25 cellular contexts compared by ENCODE assay signal in genomic region chr1:57532299-57532698, GRCh38.
"Had no signal": no experiment of that assay in that cellular context is flagged by ENCODE, and none has a peak within 500 bp of the region (broad histone marks: within the 10 kb centered on the region; RNA-seq: fewer than 3 reads in every experiment).

No MANE protein-coding gene starts in this region.

- H3K79me2 ChIP-seq: hepatocyte had no signal

- FAIRE-seq: urothelium cell line had no signal

- H3K27me3 ChIP-seq: hepatocyte, ovary, right atrium auricular region, right lobe of liver, stomach, testis, thyroid gland, upper lobe of right lung had no signal

- H3K27ac ChIP-seq: hepatocyte, left ventricle myocardium inferior, ovary, right atrium auricular region, right lobe of liver, stomach, testis, thyroid gland, upper lobe of right lung had no signal

- H3K27ac Mint-ChIP-seq: naive thymus-derived CD4-positive, alpha-beta T cell; natural killer cell treated with Interleukin-12 subunit alpha and Interleukin-12 subunit beta and Interleukin-15 and Interleukin-18, amount 100 ng/mL, for 72 hours; progenitor cell of endocrine pancreas; stimulated activated memory B cell treated with anti-CD40 and anti-IgM and Interleukin-4, amounts not matched to agents 10 μg/mL and 1 μg/mL and 100 μg/mL, for 72 hours had no signal

- DNase-seq: islet precursor cell; left ventricle myocardium inferior; midbrain; mucosa of descending colon; naive thymus-derived CD4-positive, alpha-beta T cell; ovary; right lobe of liver; stimulated activated CD4-positive, alpha-beta T cell treated with anti-CD3 and anti-CD28 coated beads, Interleukin-1b, Interleukin-23, amount 100 ng/mL, for 48 hours; stimulated activated CD4-positive, alpha-beta T cell treated with anti-CD3 and anti-CD28 coated beads, Interleukin-2, amount 100 ng/mL, for 48 hours; stimulated activated CD4-positive, alpha-beta T cell treated with anti-CD3 and anti-CD28 coated beads, Interleukin-4, amount 100 ng/mL, for 4 hours; stimulated activated CD8-positive, alpha-beta memory T cell treated with anti-CD3 and anti-CD28 coated beads, Interleukin-4, amount 100 ng/mL, for 48 hours; stimulated activated naive CD8-positive, alpha-beta T cell treated with anti-CD3 and anti-CD28 coated beads, Interleukin-15, Interleukin-2, amounts not matched to agents 100 U/mL and 50 U/mL, for 24 hours; stomach; testis; thyroid gland; trophoblast cell; upper lobe of right lung had no signal

- H3K4me1 ChIP-seq: left ventricle myocardium inferior, right atrium auricular region, right lobe of liver, stomach, testis, thyroid gland, upper lobe of right lung had no signal

- H3K4me2 ChIP-seq: hepatocyte, smooth muscle cell had no signal

- H3K4me3 Mint-ChIP-seq: naive thymus-derived CD4-positive, alpha-beta T cell; natural killer cell treated with Interleukin-12 subunit alpha and Interleukin-12 subunit beta and Interleukin-15 and Interleukin-18, amount 100 ng/mL, for 72 hours; stimulated activated memory B cell treated with anti-CD40 and anti-IgM and Interleukin-4, amounts not matched to agents 10 μg/mL and 1 μg/mL and 100 μg/mL, for 72 hours had no signal

- H3K4me1 Mint-ChIP-seq: naive thymus-derived CD4-positive, alpha-beta T cell; stimulated activated memory B cell treated with anti-CD40 and anti-IgM and Interleukin-4, amounts not matched to agents 10 μg/mL and 1 μg/mL and 100 μg/mL, for 72 hours had no signal

- H3K36me3 Mint-ChIP-seq: naive thymus-derived CD4-positive, alpha-beta T cell; stimulated activated memory B cell treated with anti-CD40 and anti-IgM and Interleukin-4, amounts not matched to agents 10 μg/mL and 1 μg/mL and 100 μg/mL, for 72 hours had no signal

- H3K4me3 ChIP-seq: hepatocyte, left ventricle myocardium inferior, lung, mucosa of descending colon, ovary, right atrium auricular region, right lobe of liver, smooth muscle cell, stomach, testis, thyroid gland, upper lobe of right lung had no signal

- ATAC-seq: mucosa of descending colon; naive thymus-derived CD4-positive, alpha-beta T cell; natural killer cell treated with Interleukin-12 subunit alpha and Interleukin-12 subunit beta and Interleukin-15 and Interleukin-18, amount 100 ng/mL, for 72 hours; right lobe of liver; stimulated activated memory B cell treated with anti-CD40 and anti-IgM and Interleukin-4, amounts not matched to agents 10 μg/mL and 1 μg/mL and 100 μg/mL, for 72 hours; stimulated activated naive CD8-positive, alpha-beta T cell treated with anti-CD3 and anti-CD28 coated beads, Interleukin-15, Interleukin-2, amounts not matched to agents 100 U/mL and 50 U/mL, for 24 hours; upper lobe of right lung had no signal

- H3K36me3 ChIP-seq: left ventricle myocardium inferior, ovary, right atrium auricular region, right lobe of liver, stomach, thyroid gland, upper lobe of right lung had no signal

- H3K27me3 Mint-ChIP-seq: natural killer cell treated with Interleukin-12 subunit alpha and Interleukin-12 subunit beta and Interleukin-15 and Interleukin-18, amount 100 ng/mL, for 72 hours; progenitor cell of endocrine pancreas; stimulated activated memory B cell treated with anti-CD40 and anti-IgM and Interleukin-4, amounts not matched to agents 10 μg/mL and 1 μg/mL and 100 μg/mL, for 72 hours had no signal

- H3K9me3 Mint-ChIP-seq: natural killer cell treated with Interleukin-12 subunit alpha and Interleukin-12 subunit beta and Interleukin-15 and Interleukin-18, amount 100 ng/mL, for 72 hours had no signal
